Comparison of ENCODE assay signal across 12 cellular contexts in the genomic region with DNA sequence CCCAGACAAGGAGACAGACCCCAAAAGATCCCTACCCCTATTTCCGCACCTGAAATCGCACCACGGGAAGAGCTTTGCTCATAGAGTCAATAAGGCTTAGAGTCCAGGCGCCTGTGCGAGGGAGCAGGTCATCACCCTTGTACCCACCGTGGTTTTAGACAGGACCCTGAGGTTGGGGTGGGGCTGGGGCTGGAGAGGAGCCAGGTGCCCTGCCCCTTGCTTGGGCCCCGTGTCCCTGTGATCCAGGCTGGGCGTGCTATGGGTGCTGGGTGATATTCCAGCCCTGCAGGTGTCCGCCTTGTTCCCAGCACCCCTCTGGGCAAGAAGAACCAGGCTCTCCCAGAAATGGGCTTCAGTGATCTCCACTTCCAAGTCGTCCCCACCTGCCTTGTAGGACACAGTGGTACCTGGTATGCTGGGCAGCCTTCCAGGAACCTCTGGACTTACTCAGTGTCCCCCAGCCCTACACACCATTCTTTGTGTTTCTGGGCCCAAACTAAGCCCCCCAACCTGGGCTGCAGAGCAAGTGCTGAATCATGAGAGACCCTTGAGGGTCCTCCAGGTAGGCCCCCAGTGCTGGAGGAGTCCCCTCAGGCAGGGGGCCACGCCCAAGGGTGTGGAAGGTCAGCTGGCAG. TPM values are rescaled to one million over a fixed set of nuclear protein-coding genes. Genes with fewer than 3 reads are reported as not detected.
DNase-seq lines count a peak whose midpoint lies in the region; ATAC-seq and TF ChIP-seq lines count a peak whose summit lies in the region.
"Had no signal": no experiment of that assay in that cellular context is flagged by ENCODE, and none has a peak within 500 bp of the region (broad histone marks: within the 10 kb centered on the region; RNA-seq: fewer than 3 reads in every experiment).

No MANE protein-coding gene starts in this region.

- no peaks in the 10 kb centered on the region for H3K27me3 Mint-ChIP-seq in activated T-helper 1 cell treated with anti-CD3 and anti-CD28 coated beads, Interleukin-12 subunit alpha, Interleukin-12 subunit beta, Interleukin-2, Interleukin-4 antibody, amounts not matched to agents 30 ng/mL and 10 ng/mL and 1 ng/mL, durations not matched to agents 14 hours and 24 hours and 36 hours (ENCODE audit: insufficient read depth)
- H3K27me3 Mint-ChIP-seq: activated naive CD8-positive, alpha-beta T cell treated with anti-CD3 and anti-CD28 coated beads, Interleukin-2, amount 10 ng/mL, durations not matched to agents 7 days and 5 days had no signal

- 67 to 69% methylated on average over 11 of the region's 11 CpGs for WGBS in heart right ventricle, 2 donors

- DNase-seq in activated T-helper 1 cell treated with anti-CD3 and anti-CD28 coated beads, Interleukin-12 subunit alpha, Interleukin-12 subunit beta, Interleukin-2, Interleukin-4 antibody, amounts not matched to agents 30 ng/mL and 10 ng/mL and 1 ng/mL, durations not matched to agents 14 hours and 24 hours and 36 hours (ENCODE audit: low spot score), result no peak
- DNase-seq in heart right ventricle, result peak in 1 of 2 donors; percentile 15
- DNase-seq in gastrocnemius medialis, result no peak
- no peak for DNase-seq in kidney tubule cell (ENCODE audit: low spot score)
- DNase-seq: activated naive CD8-positive, alpha-beta T cell treated with anti-CD3 and anti-CD28 coated beads, Interleukin-2, amount 10 ng/mL, durations not matched to agents 7 days and 5 days; DMS79; NCI-H1092 treated with DMSO at 0.1 percent for 48 hours; stimulated activated CD4-positive, alpha-beta T cell treated with anti-CD3 and anti-CD28 coated beads, Interleukin-4, amount 100 ng/mL, for 24 hours had no signal

- H4K20me1 ChIP-seq in DOHH2 (ENCODE audit: control insufficient read depth, insufficient read depth, low read depth, low read length), result peaks cover 43% of the 10 kb centered on the region

- H3K4me2 ChIP-seq in DOHH2 (ENCODE audit: low read length), result peak overlapping the region; percentile 86

- peaks cover 88% of the 10 kb centered on the region for H3K79me2 ChIP-seq in DOHH2 (ENCODE audit: control insufficient read depth, low read length)

- H3K4me1 Mint-ChIP-seq in activated T-helper 1 cell treated with anti-CD3 and anti-CD28 coated beads, Interleukin-12 subunit alpha, Interleukin-12 subunit beta, Interleukin-2, Interleukin-4 antibody, amounts not matched to agents 30 ng/mL and 10 ng/mL and 1 ng/mL, durations not matched to agents 14 hours and 24 hours and 36 hours (ENCODE audit: low read depth), result peaks cover 27% of the 10 kb centered on the region

- peak overlapping the region; percentile 33 for H3K4me3 Mint-ChIP-seq in activated T-helper 1 cell treated with anti-CD3 and anti-CD28 coated beads, Interleukin-12 subunit alpha, Interleukin-12 subunit beta, Interleukin-2, Interleukin-4 antibody, amounts not matched to agents 30 ng/mL and 10 ng/mL and 1 ng/mL, durations not matched to agents 14 hours and 24 hours and 36 hours
- H3K4me3 Mint-ChIP-seq: activated naive CD8-positive, alpha-beta T cell treated with anti-CD3 and anti-CD28 coated beads, Interleukin-2, amount 10 ng/mL, durations not matched to agents 7 days and 5 days had no signal

- no peaks in the 10 kb centered on the region for H3K9me3 Mint-ChIP-seq in activated T-helper 1 cell treated with anti-CD3 and anti-CD28 coated beads, Interleukin-12 subunit alpha, Interleukin-12 subunit beta, Interleukin-2, Interleukin-4 antibody, amounts not matched to agents 30 ng/mL and 10 ng/mL and 1 ng/mL, durations not matched to agents 14 hours and 24 hours and 36 hours
- H3K9me3 Mint-ChIP-seq: activated naive CD8-positive, alpha-beta T cell treated with anti-CD3 and anti-CD28 coated beads, Interleukin-2, amount 10 ng/mL, durations not matched to agents 7 days and 5 days had no signal

- H3K27ac ChIP-seq in DOHH2 (ENCODE audit: low read depth, low read length) (peak overlapping the region; percentile 89), heart right ventricle (peak overlapping the region; percentile 29 to 100 (median 98)), gastrocnemius medialis (peak overlapping the region; percentile 89 to 95 (median 91))

- H3K27ac Mint-ChIP-seq in activated T-helper 1 cell treated with anti-CD3 and anti-CD28 coated beads, Interleukin-12 subunit alpha, Interleukin-12 subunit beta, Interleukin-2, Interleukin-4 antibody, amounts not matched to agents 30 ng/mL and 10 ng/mL and 1 ng/mL, durations not matched to agents 14 hours and 24 hours and 36 hours, result peak overlapping the region; percentile 67
- H3K27ac Mint-ChIP-seq: activated naive CD8-positive, alpha-beta T cell treated with anti-CD3 and anti-CD28 coated beads, Interleukin-2, amount 10 ng/mL, durations not matched to agents 7 days and 5 days had no signal

- H3K27me3 ChIP-seq in DOHH2 (ENCODE audit: control insufficient read depth, low read length) (no peaks in the 10 kb centered on the region), heart right ventricle (no peaks in the 10 kb centered on the region), gastrocnemius medialis (no peaks in the 10 kb centered on the region)

- H3K4me1 ChIP-seq in DOHH2 (ENCODE audit: control insufficient read depth, low read length) (peaks cover 74% of the 10 kb centered on the region), heart right ventricle (peaks cover 62 to 86% (median 80%) of the 10 kb centered on the region in 9 donors), gastrocnemius medialis (peaks cover 61 to 72% of the 10 kb centered on the region in 2 donors)

- ATAC-seq in heart right ventricle (no peak), gastrocnemius medialis (no peak), HG03432 (IDR thresholded peaks at IDR 0.05; ENCODE audit: unreplicated experiment) (no peak), HG02588 (IDR thresholded peaks at IDR 0.05; ENCODE audit: unreplicated experiment) (no peak), HG03460 (IDR thresholded peaks at IDR 0.05; ENCODE audit: unreplicated experiment) (no peak)

- peaks cover 77% of the 10 kb centered on the region for H3K36me3 ChIP-seq in DOHH2 (ENCODE audit: control insufficient read depth, low read length)
- peaks cover 0 to 26% (median 0%) of the 10 kb centered on the region in 9 donors for H3K36me3 ChIP-seq in heart right ventricle
- no peaks in the 10 kb centered on the region for H3K36me3 ChIP-seq in gastrocnemius medialis

- peaks cover 10% of the 10 kb centered on the region for H3K36me3 Mint-ChIP-seq in activated T-helper 1 cell treated with anti-CD3 and anti-CD28 coated beads, Interleukin-12 subunit alpha, Interleukin-12 subunit beta, Interleukin-2, Interleukin-4 antibody, amounts not matched to agents 30 ng/mL and 10 ng/mL and 1 ng/mL, durations not matched to agents 14 hours and 24 hours and 36 hours (ENCODE audit: low read depth)

- TF ChIP-seq POLR2A in gastrocnemius medialis (IDR thresholded peaks at IDR 0.05), result no peak

- no peak for TF ChIP-seq CTCF in DOHH2 (IDR thresholded peaks at IDR 0.05; ENCODE audit: low read depth, low read length, poor library complexity, severe bottlenecking)
- TF ChIP-seq CTCF in heart right ventricle (IDR thresholded peaks at IDR 0.05), result no peak
- TF ChIP-seq CTCF in gastrocnemius medialis (IDR thresholded peaks at IDR 0.05 in 4 of 5, conservative IDR thresholded peaks at IDR 0.05 in 1 of 5), result no peak

- peaks cover 38% of the 10 kb centered on the region for H3F3A ChIP-seq in DOHH2 (ENCODE audit: control insufficient read depth, insufficient read depth)

- H3K4me3 ChIP-seq in DOHH2 (ENCODE audit: low read length), result peak overlapping the region; percentile 86
- peak overlapping the region in 2 of 10 donors; percentile 99 to 100 for H3K4me3 ChIP-seq in heart right ventricle
- no peak overlapping the region for H3K4me3 ChIP-seq in gastrocnemius medialis

- no peaks in the 10 kb centered on the region for H3K9me3 ChIP-seq in DOHH2 (ENCODE audit: control insufficient read depth, insufficient read depth, low read length)
- no peaks in the 10 kb centered on the region for H3K9me3 ChIP-seq in heart right ventricle
- no peaks in the 10 kb centered on the region for H3K9me3 ChIP-seq in gastrocnemius medialis

- no peaks in the 10 kb centered on the region for H3K9me2 ChIP-seq in DOHH2 (replicated peaks; ENCODE audit: control insufficient read depth, low read length)

- in situ Hi-C loops in gastrocnemius medialis (cut with MboI; ENCODE audit: low sequenced_read_pairs in 4 of 4), result no loop called here

- intact Hi-C loops in activated T-helper 1 cell treated with anti-CD3 and anti-CD28 coated beads, Interleukin-12 subunit alpha, Interleukin-12 subunit beta, Interleukin-2, Interleukin-4 antibody, amounts not matched to agents 30 ng/mL and 10 ng/mL and 1 ng/mL, durations not matched to agents 14 hours and 24 hours and 36 hours (cut with micrococcal nuclease), result no loop called here
- intact Hi-C loops in heart right ventricle (cut with DNase I) (loop anchor here in 2 of 10 donors (5.0 kb wide), 1 partner anchor 74 kb away; no protein-coding TSS in a partner anchor), gastrocnemius medialis (cut with DNase I; ENCODE audit: low total_unique reads) (loop anchor here (10.0 kb wide), 1 partner anchor 617 kb away; the partner anchor contains the start of gene CTSD)

RNA-seq across cellular contexts. Expression of gene CD81, which starts 4.5 kb away (rescaled TPM):
- total RNA-seq in activated T-helper 1 cell treated with anti-CD3 and anti-CD28 coated beads, Interleukin-12 subunit alpha, Interleukin-12 subunit beta, Interleukin-2, Interleukin-4 antibody, amounts not matched to agents 30 ng/mL and 10 ng/mL and 1 ng/mL, durations not matched to agents 14 hours and 24 hours and 36 hours, result 236 and 247 TPM in 2 replicates
- total RNA-seq in heart right ventricle, result 100 to 1,000 TPM; 461 to 959 (median 513) TPM
- polyA plus RNA-seq in heart right ventricle, result 100 to 1,000 TPM; 346 to 588 TPM
- total RNA-seq in gastrocnemius medialis, result 10 to 100 TPM; 54.5 to 87.0 (median 66.8) TPM

RNA-seq across cellular contexts. Expression of gene TSSC4, which starts 18.9 kb away (rescaled TPM):
- total RNA-seq in activated T-helper 1 cell treated with anti-CD3 and anti-CD28 coated beads, Interleukin-12 subunit alpha, Interleukin-12 subunit beta, Interleukin-2, Interleukin-4 antibody, amounts not matched to agents 30 ng/mL and 10 ng/mL and 1 ng/mL, durations not matched to agents 14 hours and 24 hours and 36 hours, result 70.8 and 76.4 TPM in 2 replicates
- 10 to 100 TPM; 22.0 to 46.4 (median 29.2) TPM for total RNA-seq in heart right ventricle
- 10 to 100 TPM; 56.0 to 72.3 TPM for polyA plus RNA-seq in heart right ventricle
- total RNA-seq in gastrocnemius medialis, result 10 to 100 TPM; 53.4 to 92.5 (median 76.8) TPM
